In the genomic region with DNA sequence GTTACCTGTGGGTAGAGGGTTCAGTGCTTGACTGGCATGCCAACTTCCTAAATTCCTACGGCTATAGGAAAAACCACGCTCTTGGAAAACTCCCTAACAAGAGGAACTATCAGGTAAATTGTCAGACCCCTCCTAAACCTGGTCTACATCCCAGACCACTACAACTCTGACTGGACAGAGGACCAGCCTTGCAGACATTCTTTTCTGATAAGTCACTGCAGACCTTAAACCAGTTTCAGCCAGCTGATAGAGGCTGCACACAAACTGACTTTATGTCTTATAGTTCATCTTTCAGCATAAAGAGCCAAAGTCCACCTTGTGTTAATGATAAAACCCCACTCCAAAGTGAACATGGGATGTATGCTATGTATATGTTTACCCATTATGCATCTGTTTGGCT, we compare ENCODE assay signal across 13 cellular contexts.
"Had no signal": no experiment of that assay in that cellular context is flagged by ENCODE, and none has a peak within 500 bp of the region (broad histone marks: within the 10 kb centered on the region; RNA-seq: fewer than 3 reads in every experiment).

No MANE protein-coding gene starts in this region.

- H3K27ac ChIP-seq: epithelial cell of prostate, left lung, pancreas, uterus had no signal

- FAIRE-seq: pancreas had no signal

- H3K27me3 ChIP-seq: left lung, pancreas, uterus had no signal

- H3K4me1 ChIP-seq: left lung, uterus had no signal

- ATAC-seq: effector memory CD8-positive, alpha-beta T cell; left lung; T-helper 17 cell had no signal

- H3K36me3 ChIP-seq: left lung, pancreas, uterus had no signal

- H3K9me3 ChIP-seq: left lung, pancreas, uterus had no signal

- DNase-seq: activated B cell treated with CpG ODN at 0.5 μM for 24 hours; activated CD4-positive, alpha-beta T cell treated with anti-CD3 and anti-CD28 coated beads, Interleukin-2, amount 50 U/mL, for 1 hour; activated naive CD4-positive, alpha-beta T cell treated with anti-CD3 and anti-CD28 coated beads, Interleukin-2, amount 50 U/mL, for 16 hours; amniotic stem cell; cortex of kidney; effector memory CD8-positive, alpha-beta T cell; left lung; pancreas; retina; T-helper 17 cell; uterus had no signal

- H3K4me3 ChIP-seq: left lung, pancreas, skin epidermis, uterus had no signal
